In genomic region chr15:63342996-63343562, GRCh38 we compare ENCODE assay signal across 11 cellular contexts. TPM values are rescaled to one million over a fixed set of nuclear protein-coding genes. Genes with fewer than 3 reads are reported as not detected.
DNase-seq lines count a peak whose midpoint lies in the region; ATAC-seq, FAIRE-seq and TF ChIP-seq lines count a peak whose summit lies in the region.
"Not testable (repeated sequence)": the region's sequence is repeated elsewhere in the genome, so short reads cannot be mapped to it uniquely, and the experiment has no call there.
"Had no signal": no experiment of that assay in that cellular context is flagged by ENCODE, and none has a peak within 500 bp of the region (broad histone marks: within the 10 kb centered on the region; RNA-seq: fewer than 3 reads in every experiment).

No MANE protein-coding gene starts in this region.

- H3K4me3 Mint-ChIP-seq in activated naive CD8-positive, alpha-beta T cell treated with anti-CD3 and anti-CD28 coated beads, Interleukin-2, amount 10 ng/mL, durations not matched to agents 7 days and 5 days = not testable (repeated sequence)
- peak overlapping the region; percentile 36 for H3K4me3 Mint-ChIP-seq in neural crest cell

- peaks cover 11% of the 10 kb centered on the region for H3K27me3 Mint-ChIP-seq in activated naive CD8-positive, alpha-beta T cell treated with anti-CD3 and anti-CD28 coated beads, Interleukin-2, amount 10 ng/mL, durations not matched to agents 7 days and 5 days
- not testable (repeated sequence) for H3K27me3 Mint-ChIP-seq in neural crest cell (ENCODE audit: low read depth)

- H3K9me3 Mint-ChIP-seq in activated naive CD8-positive, alpha-beta T cell treated with anti-CD3 and anti-CD28 coated beads, Interleukin-2, amount 10 ng/mL, durations not matched to agents 7 days and 5 days; neural crest cell: not testable (repeated sequence)

- H3K36me3 Mint-ChIP-seq in activated naive CD8-positive, alpha-beta T cell treated with anti-CD3 and anti-CD28 coated beads, Interleukin-2, amount 10 ng/mL, durations not matched to agents 7 days and 5 days; neural crest cell (ENCODE audit: low read depth): not testable (repeated sequence)

- H3K27ac Mint-ChIP-seq in activated naive CD8-positive, alpha-beta T cell treated with anti-CD3 and anti-CD28 coated beads, Interleukin-2, amount 10 ng/mL, durations not matched to agents 7 days and 5 days = peak overlapping the region; percentile 21
- H3K27ac Mint-ChIP-seq in neural crest cell (ENCODE audit: unreplicated experiment) = not testable (repeated sequence)

- peak; percentile 94 for FAIRE-seq in RCC 7860 (lab: Jason Lieb, UNC)

- not testable (repeated sequence) for H3K4me1 Mint-ChIP-seq in activated naive CD8-positive, alpha-beta T cell treated with anti-CD3 and anti-CD28 coated beads, Interleukin-2, amount 10 ng/mL, durations not matched to agents 7 days and 5 days
- peaks cover 58% of the 10 kb centered on the region for H3K4me1 Mint-ChIP-seq in neural crest cell

- DNase-seq in EL (peak; percentile 47), M059J (ENCODE audit: low read depth) (peak; percentile 53), RCC 7860 (ENCODE audit: low spot score) (peak; percentile 84), epidermal melanocyte (ENCODE audit: insufficient read length, low spot score) (peak; percentile 58)
- DNase-seq in activated naive CD8-positive, alpha-beta T cell treated with anti-CD3 and anti-CD28 coated beads, Interleukin-2, amount 10 ng/mL, durations not matched to agents 7 days and 5 days; neural crest cell (ENCODE audit: low read depth, low spot score): not testable (repeated sequence)

- POLR2A ChIA-PET in activated naive CD8-positive, alpha-beta T cell treated with anti-CD3 and anti-CD28 coated beads, Interleukin-2, amount 10 ng/mL, durations not matched to agents 7 days and 5 days (lab: Charles Lee) = interaction anchor here (0.6 kb wide), 1 partner anchor 799 kb away, joined by 3 read pairs; no protein-coding TSS in a partner anchor

- peak; percentile 72 for ATAC-seq in GM19463 (IDR thresholded peaks at IDR 0.05; ENCODE audit: unreplicated experiment)
- not testable (repeated sequence) for ATAC-seq in activated naive CD8-positive, alpha-beta T cell treated with anti-CD3 and anti-CD28 coated beads, Interleukin-2, amount 10 ng/mL, durations not matched to agents 7 days and 5 days (ENCODE audit: low read depth)

- not testable (repeated sequence) for TF ChIP-seq CTCF in neural crest cell (conservative IDR thresholded peaks at IDR 0.05)

RNA-seq across cellular contexts. Expression of gene CA12, which starts 38.6 kb away (rescaled TPM):
- total RNA-seq in M059J (2014; rRNA removed; shearing (Covaris generic)) = 6.1 and 6.9 TPM in 2 replicates
- not detected for total RNA-seq in activated naive CD8-positive, alpha-beta T cell treated with anti-CD3 and anti-CD28 coated beads, Interleukin-2, amount 10 ng/mL, durations not matched to agents 7 days and 5 days
- total RNA-seq in neural crest cell = 1.1 TPM in 2 replicates
- total RNA-seq: activated CD8-positive, alpha-beta T cell treated with anti-CD3 and anti-CD28 coated beads, Interleukin-2, amount 10 ng/mL, durations not matched to agents 7 days and 5 days; CD4-positive, alpha-beta T cell; naive thymus-derived CD8-positive, alpha-beta T cell; OCI-LY7 had no signal
